Comparison of ENCODE assay signal across 16 cellular contexts in the genomic region with DNA sequence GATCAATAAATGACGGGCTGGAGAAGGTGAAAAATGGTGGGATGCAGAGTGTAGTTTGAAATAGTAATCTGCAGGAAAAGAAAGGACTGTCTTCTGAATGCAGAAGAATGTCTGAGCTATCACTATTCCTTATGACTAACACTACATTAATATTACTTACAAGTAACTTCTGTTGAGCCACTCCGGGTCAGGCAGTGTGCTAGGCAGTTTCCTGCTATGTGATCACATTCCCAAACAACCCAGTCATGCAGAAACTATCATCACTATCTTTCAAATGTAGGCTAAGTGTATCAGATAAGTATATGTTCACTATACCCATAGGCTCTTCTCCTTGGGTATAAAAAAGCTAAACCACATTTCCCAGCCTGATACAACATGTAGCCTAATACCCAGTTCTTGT. TPM values are rescaled to one million over a fixed set of nuclear protein-coding genes. Genes with fewer than 3 reads are reported as not detected.
DNase-seq lines count a peak whose midpoint lies in the region; ATAC-seq and TF ChIP-seq lines count a peak whose summit lies in the region.
"Had no signal": no experiment of that assay in that cellular context is flagged by ENCODE, and none has a peak within 500 bp of the region (broad histone marks: within the 10 kb centered on the region; RNA-seq: fewer than 3 reads in every experiment).

No MANE protein-coding gene starts in this region.

- intact Hi-C loops in left ventricle myocardium superior (cut with micrococcal nuclease) = no loop called here

- no peaks in the 10 kb centered on the region for H3K9me2 ChIP-seq in GM23248 (ENCODE audit: insufficient read depth)

- no peak overlapping the region for H3K14ac ChIP-seq in mesenchymal stem cell (ENCODE audit: low read length in 2 of 2)

- H2AFZ ChIP-seq in GM23248 = no peak overlapping the region
- no peak overlapping the region for H2AFZ ChIP-seq in mesenchymal stem cell (ENCODE audit: low read depth, low read length)

- H3K36me3 ChIP-seq in GM23248 (ENCODE audit: low read depth) (peaks cover 77% of the 10 kb centered on the region), mesenchymal stem cell (ENCODE audit: control insufficient read depth in 1 of 2, insufficient read depth in 2 of 2, low read depth in 1 of 2, low read length in 2 of 2) (peaks cover 61 to 92% of the 10 kb centered on the region in 2 experiments)

- no peak overlapping the region for H3K4me3 ChIP-seq in GM23248
- no peak overlapping the region for H3K4me3 ChIP-seq in epithelial cell of esophagus (ENCODE audit: low read length)
- peak overlapping the region in 1 of 2 experiments; percentile 50 for H3K4me3 ChIP-seq in mesenchymal stem cell (ENCODE audit: insufficient read depth in 1 of 2, low read depth in 1 of 2, low read length in 2 of 2)

- H3K18ac ChIP-seq in mesenchymal stem cell (ENCODE audit: low read depth in 1 of 2, low read length in 2 of 2) = no peak overlapping the region

- no peak overlapping the region for H2BK12ac ChIP-seq in mesenchymal stem cell (ENCODE audit: low read length in 2 of 2)

- no peaks in the 10 kb centered on the region for H3F3A ChIP-seq in GM23248 (ENCODE audit: insufficient read depth)

- H2BK120ac ChIP-seq in mesenchymal stem cell (ENCODE audit: low read depth, low read length) = no peak overlapping the region

- no peaks in the 10 kb centered on the region for H4K20me1 ChIP-seq in GM23248 (ENCODE audit: insufficient read depth)

- no peaks in the 10 kb centered on the region for H3K27me3 ChIP-seq in GM23248 (replicated peaks; ENCODE audit: insufficient read depth)
- no peaks in the 10 kb centered on the region for H3K27me3 ChIP-seq in mesenchymal stem cell (ENCODE audit: control insufficient read depth in 1 of 2, insufficient read depth in 1 of 2, low read length in 2 of 2)

- in situ Hi-C loops in GM23248 (cut with MboI) = no loop called here

- no peak overlapping the region for H3K23ac ChIP-seq in mesenchymal stem cell (ENCODE audit: low read length in 2 of 2)

- H3K79me1 ChIP-seq in mesenchymal stem cell (replicated peaks; ENCODE audit: low read length, poor library complexity, severe bottlenecking) = peaks cover 14% of the 10 kb centered on the region

- 68 to 70% methylated on average over 2 of the region's 2 CpGs for WGBS in GM23248 (ENCODE audit: low coverage in 1 of 2, low lambda C conversion rate in 2 of 2, missing lambda C conversion rate in 2 of 2), 2 experiments
- 94% methylated on average over 2 of the region's 2 CpGs for WGBS in mesenchymal stem cell

- no peak overlapping the region for H2BK15ac ChIP-seq in mesenchymal stem cell (ENCODE audit: low read depth, poor library complexity, severe bottlenecking)

- peak; percentile 9 for DNase-seq in AG08396 (ENCODE audit: low spot score)
- DNase-seq in GM23248 = peak; percentile 0
- peak; percentile 22 for DNase-seq in amniotic epithelial cell (ENCODE audit: low read depth)
- peak; percentile 18 for DNase-seq in epithelial cell of esophagus (ENCODE audit: low read depth)
- DNase-seq in stimulated activated CD4-positive, alpha-beta T cell treated with anti-CD3 and anti-CD28 coated beads, Interleukin-4, amount 100 ng/mL, for 24 hours = no peak
- DNase-seq in left ventricle myocardium superior = no peak
- DNase-seq in mesenchymal stem cell = no peak
- DNase-seq: ACHN; C1 segment of cervical spinal cord; Calu3; CD4-positive, alpha-beta T cell; DMS 273 treated with DMSO at 0.1 percent for 48 hours; GDM1 had no signal

- H4K91ac ChIP-seq in mesenchymal stem cell (ENCODE audit: low read length) = no peak overlapping the region

- H3K4me1 ChIP-seq in GM23248 (ENCODE audit: insufficient read depth) (no peaks in the 10 kb centered on the region), mesenchymal stem cell (ENCODE audit: control insufficient read depth, insufficient read depth, low read depth, low read length) (no peaks in the 10 kb centered on the region)

- H2BK5ac ChIP-seq in mesenchymal stem cell (ENCODE audit: low read depth, low read length, poor library complexity, severe bottlenecking) = no peak overlapping the region

- H3K27ac ChIP-seq in GM23248 = no peak overlapping the region
- no peak overlapping the region for H3K27ac ChIP-seq in mesenchymal stem cell (ENCODE audit: low read length, poor library complexity, severe bottlenecking)

- H3K4ac ChIP-seq in mesenchymal stem cell (ENCODE audit: low read depth in 1 of 2, low read length in 2 of 2) = no peak overlapping the region

- no peak overlapping the region for H4K8ac ChIP-seq in mesenchymal stem cell (ENCODE audit: low read length)

- no peak overlapping the region for H2AK5ac ChIP-seq in mesenchymal stem cell (ENCODE audit: low read length, severe bottlenecking)

- H3K4me2 ChIP-seq in GM23248 (ENCODE audit: unreplicated experiment) (no peak overlapping the region), mesenchymal stem cell (ENCODE audit: low read length, poor library complexity, severe bottlenecking) (no peak overlapping the region)

- TF ChIP-seq CTCF in epithelial cell of esophagus (IDR thresholded peaks at IDR 0.05; ENCODE audit: insufficient read depth, low read depth, low read length, missing control alignments) = no peak

- H3K9ac ChIP-seq in GM23248 (no peak overlapping the region), mesenchymal stem cell (ENCODE audit: low read length) (no peak overlapping the region)

- H3K79me2 ChIP-seq in GM23248 (ENCODE audit: insufficient read depth) = peaks cover 15% of the 10 kb centered on the region

- H3K9me3 ChIP-seq in GM23248 (ENCODE audit: low read depth) (peaks cover 5% of the 10 kb centered on the region), mesenchymal stem cell (ENCODE audit: control insufficient read depth, low read length) (peaks cover 93% of the 10 kb centered on the region)

- no peak for ATAC-seq in HG02938 (IDR thresholded peaks at IDR 0.05; ENCODE audit: unreplicated experiment)
- ATAC-seq in left ventricle myocardium superior = no peak
- ATAC-seq: HCT116 had no signal

RNA-seq across cellular contexts. Expression of a gene that starts 6.6 kb away (rescaled TPM):
- total RNA-seq in GM23248 (2014; rRNA removed; shearing (Covaris generic)) = 7.6 and 8.1 TPM in 2 replicates
- polyA plus RNA-seq in GM23248 (2016; fragmentation: Nextera tagmentation; extraction: Ambion mirVana) = 7.2 and 7.8 TPM in 2 replicates
- total RNA-seq in left ventricle myocardium superior = 3.4 TPM
- 4.4 TPM for polyA plus RNA-seq in mesenchymal stem cell (2013, experiment 1 of 2)
- 4.5 TPM for polyA plus RNA-seq in mesenchymal stem cell (2013, experiment 2 of 2)

RNA-seq across cellular contexts. Expression of a gene that starts 32.3 kb away (rescaled TPM):
- total RNA-seq in GM23248 (2014; rRNA removed; shearing (Covaris generic)) = 9.4 and 18.6 TPM in 2 replicates
- 11.0 and 12.5 TPM in 2 replicates for polyA plus RNA-seq in GM23248 (2016; fragmentation: Nextera tagmentation; extraction: Ambion mirVana)
- 21.6 TPM for total RNA-seq in left ventricle myocardium superior
- 3.8 TPM for polyA plus RNA-seq in mesenchymal stem cell (2013, experiment 1 of 2)
- polyA plus RNA-seq in mesenchymal stem cell (2013, experiment 2 of 2) = 3.7 TPM
- total RNA-seq: A172 had no signal

Comparison
In these comparisons a context has a peak if more than half of its experiments do, and no peak if none do; other contexts are left out.
1. DNase-seq: peak in AG08396 (single experiment), GM23248 (single experiment), amniotic epithelial cell (single experiment) and epithelial cell of esophagus (single experiment); none in stimulated activated CD4-positive, alpha-beta T cell treated with anti-CD3 and anti-CD28 coated beads, Interleukin-4, amount 100 ng/mL, for 24 hours (single experiment), left ventricle myocardium superior (single experiment) and mesenchymal stem cell (single experiment).